Comparison of ENCODE assay signal across 1 cellular context in the genomic region with DNA sequence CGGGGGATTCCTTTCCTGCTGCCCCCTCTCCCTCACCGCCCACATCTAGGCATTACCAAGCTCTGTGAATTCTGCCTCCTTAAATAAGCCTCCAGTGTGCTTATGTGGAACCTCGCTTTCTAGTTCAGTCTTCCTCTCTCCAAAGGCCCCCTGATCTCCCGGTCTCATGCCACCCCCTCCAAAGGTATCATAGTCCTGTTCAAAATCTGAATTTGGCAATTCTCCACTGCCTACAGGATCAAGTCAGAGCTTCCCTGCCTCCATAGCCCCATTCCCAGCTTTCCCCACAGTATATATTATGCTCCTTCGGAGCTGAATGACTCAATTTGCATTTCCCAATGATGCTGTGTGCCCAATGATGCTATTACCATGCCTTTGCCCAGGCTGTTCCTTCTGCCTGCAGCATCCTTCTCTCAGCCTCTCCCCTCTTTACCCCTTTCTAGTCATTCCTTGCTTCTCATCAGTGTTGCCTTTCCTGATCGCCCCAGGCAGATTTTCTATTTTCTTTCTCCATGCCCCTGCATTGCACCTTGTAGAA.
TF ChIP-seq lines count a peak whose summit lies in the region.

No MANE protein-coding gene starts in this region.

TF ChIP-seq in SK-N-SH, 30 proteins besides CTCF, POLR2A, EP300 and RAD21 (continued from another document):
- TF ChIP-seq, protein P1, sequence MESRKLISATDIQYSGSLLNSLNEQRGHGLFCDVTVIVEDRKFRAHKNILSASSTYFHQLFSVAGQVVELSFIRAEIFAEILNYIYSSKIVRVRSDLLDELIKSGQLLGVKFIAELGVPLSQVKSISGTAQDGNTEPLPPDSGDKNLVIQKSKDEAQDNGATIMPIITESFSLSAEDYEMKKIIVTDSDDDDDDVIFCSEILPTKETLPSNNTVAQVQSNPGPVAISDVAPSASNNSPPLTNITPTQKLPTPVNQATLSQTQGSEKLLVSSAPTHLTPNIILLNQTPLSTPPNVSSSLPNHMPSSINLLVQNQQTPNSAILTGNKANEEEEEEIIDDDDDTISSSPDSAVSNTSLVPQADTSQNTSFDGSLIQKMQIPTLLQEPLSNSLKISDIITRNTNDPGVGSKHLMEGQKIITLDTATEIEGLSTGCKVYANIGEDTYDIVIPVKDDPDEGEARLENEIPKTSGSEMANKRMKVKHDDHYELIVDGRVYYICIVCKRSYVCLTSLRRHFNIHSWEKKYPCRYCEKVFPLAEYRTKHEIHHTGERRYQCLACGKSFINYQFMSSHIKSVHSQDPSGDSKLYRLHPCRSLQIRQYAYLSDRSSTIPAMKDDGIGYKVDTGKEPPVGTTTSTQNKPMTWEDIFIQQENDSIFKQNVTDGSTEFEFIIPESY (IDR thresholded peaks at IDR 0.05; ENCODE audit: borderline replicate concordance, low read depth) = no peak
- TF ChIP-seq, protein P2, sequence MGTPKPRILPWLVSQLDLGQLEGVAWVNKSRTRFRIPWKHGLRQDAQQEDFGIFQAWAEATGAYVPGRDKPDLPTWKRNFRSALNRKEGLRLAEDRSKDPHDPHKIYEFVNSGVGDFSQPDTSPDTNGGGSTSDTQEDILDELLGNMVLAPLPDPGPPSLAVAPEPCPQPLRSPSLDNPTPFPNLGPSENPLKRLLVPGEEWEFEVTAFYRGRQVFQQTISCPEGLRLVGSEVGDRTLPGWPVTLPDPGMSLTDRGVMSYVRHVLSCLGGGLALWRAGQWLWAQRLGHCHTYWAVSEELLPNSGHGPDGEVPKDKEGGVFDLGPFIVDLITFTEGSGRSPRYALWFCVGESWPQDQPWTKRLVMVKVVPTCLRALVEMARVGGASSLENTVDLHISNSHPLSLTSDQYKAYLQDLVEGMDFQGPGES (IDR thresholded peaks at IDR 0.05; ENCODE audit: low read depth, low read length) = no peak
- TF ChIP-seq TAF1 (IDR thresholded peaks at IDR 0.05; ENCODE audit: borderline replicate concordance, low read depth, low read length) = no peak
- no peak for TF ChIP-seq GABPA (IDR thresholded peaks at IDR 0.05; ENCODE audit: low read depth)
